Comparison of ENCODE assay signal across 13 cellular contexts in the genomic region with DNA sequence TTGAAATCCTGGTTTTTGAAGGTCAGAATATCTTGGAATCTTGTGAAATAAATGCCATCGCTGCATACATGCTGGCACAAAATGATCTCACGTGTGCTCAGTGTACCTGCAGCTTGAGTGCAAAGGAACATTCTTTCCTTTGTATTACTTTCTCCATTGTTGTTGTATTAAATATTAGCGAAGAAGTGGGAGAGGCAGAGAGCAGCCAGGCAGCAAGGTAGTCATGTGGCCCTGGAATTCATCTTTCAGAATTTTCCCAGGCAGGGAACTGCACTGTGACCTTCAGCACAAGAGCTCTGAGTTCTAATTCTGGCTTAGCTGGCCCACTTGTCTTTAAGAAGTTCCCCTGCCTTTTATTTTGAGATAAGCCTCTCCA.
DNase-seq lines count a peak whose midpoint lies in the region; ATAC-seq and TF ChIP-seq lines count a peak whose summit lies in the region.
"Had no signal": no experiment of that assay in that cellular context is flagged by ENCODE, and none has a peak within 500 bp of the region (broad histone marks: within the 10 kb centered on the region; RNA-seq: fewer than 3 reads in every experiment).

No MANE protein-coding gene starts in this region.

- peaks cover 29% of the 10 kb centered on the region for H3K4me1 ChIP-seq in iPS-20b (ENCODE audit: insufficient read depth, low read length)

- POLR2A ChIA-PET in WTC11 (lab: Charles Lee) = interaction anchor here (0.9 kb wide), 1 partner anchor 228 kb away, joined by 4 read pairs; the partner anchor contains the start of gene HIF1A

- no peak for DNase-seq in activated naive CD4-positive, alpha-beta T cell treated with anti-CD3 and anti-CD28 coated beads, Interleukin-2, amount 50 U/mL, for 72 hours (ENCODE audit: low spot score in 2 of 2)
- no peak for DNase-seq in activated naive CD4-positive, alpha-beta T cell treated with anti-CD3 and anti-CD28 coated beads, Interleukin-2, amount 50 U/mL, for 16 hours
- DNase-seq in WTC11 (ENCODE audit: low spot score) (no peak), NCI-H1048 (lab: John Stamatoyannopoulos, UW) (no peak)
- DNase-seq in activated CD8-positive, alpha-beta memory T cell treated with anti-CD3 and anti-CD28 coated beads, Interleukin-2, amount 50 U/mL, for 4 hours = no peak
- DNase-seq: activated CD4-positive, alpha-beta T cell treated with anti-CD3 and anti-CD28 coated beads for 48 hours; NCI-H2029 treated with DMSO at 0.1 percent for 48 hours; NCI-H82; spleen had no signal

- peak overlapping the region; percentile 44 for H3K4me3 Mint-ChIP-seq in WTC11
- H3K4me3 Mint-ChIP-seq in stimulated activated naive CD8-positive, alpha-beta T cell treated with anti-CD3 and anti-CD28 coated beads, Interleukin-15, Interleukin-2, amounts not matched to agents 100 ng/mL and 50 ng/mL, for 24 hours = no peak overlapping the region

- TF ChIP-seq CTCF in WTC11 (IDR thresholded peaks at IDR 0.05) = no peak

- CTCF ChIA-PET in WTC11 (lab: Charles Lee) = interaction anchor here (0.7 to 1.1 kb wide), 3 partner anchors 101 to 370 kb away, joined by 3 to 4 read pairs (median 3); no protein-coding TSS in a partner anchor

- H3K36me3 Mint-ChIP-seq in activated naive CD4-positive, alpha-beta T cell treated with anti-CD3 and anti-CD28 coated beads, Interleukin-2, amount 50 U/mL, for 72 hours = peaks cover 21 to 57% of the 10 kb centered on the region in 2 donors
- peaks cover 10% of the 10 kb centered on the region for H3K36me3 Mint-ChIP-seq in WTC11
- peaks cover 88% of the 10 kb centered on the region for H3K36me3 Mint-ChIP-seq in stimulated activated naive CD8-positive, alpha-beta T cell treated with anti-CD3 and anti-CD28 coated beads, Interleukin-15, Interleukin-2, amounts not matched to agents 100 ng/mL and 50 ng/mL, for 24 hours (ENCODE audit: low read depth)

- no peaks in the 10 kb centered on the region for H3K36me3 ChIP-seq in iPS-20b (ENCODE audit: insufficient read depth, low read depth, low read length)
- H3K36me3 ChIP-seq: suprapubic skin had no signal

- no peak for ATAC-seq in activated naive CD4-positive, alpha-beta T cell treated with anti-CD3 and anti-CD28 coated beads, Interleukin-2, amount 50 U/mL, for 72 hours
- ATAC-seq in WTC11 (no peak), GM18861 (IDR thresholded peaks at IDR 0.05; ENCODE audit: unreplicated experiment) (no peak)

- H3K4me1 Mint-ChIP-seq in WTC11 = peaks cover 63% of the 10 kb centered on the region
- H3K4me1 Mint-ChIP-seq in stimulated activated naive CD8-positive, alpha-beta T cell treated with anti-CD3 and anti-CD28 coated beads, Interleukin-15, Interleukin-2, amounts not matched to agents 100 ng/mL and 50 ng/mL, for 24 hours (ENCODE audit: low read depth) = peaks cover 82% of the 10 kb centered on the region

- peak overlapping the region; percentile 48; the same call in 1 of the 2 replicates for H3K4me3 ChIP-seq in iPS-20b (ENCODE audit: low read length)
- H3K4me3 ChIP-seq: spleen, suprapubic skin had no signal

- peak overlapping the region; percentile 22 for H3K27ac ChIP-seq in iPS-20b (ENCODE audit: low read length)
- H3K27ac ChIP-seq: suprapubic skin had no signal

- peaks cover 0 to 3% of the 10 kb centered on the region in 2 donors for H3K9me3 Mint-ChIP-seq in activated naive CD4-positive, alpha-beta T cell treated with anti-CD3 and anti-CD28 coated beads, Interleukin-2, amount 50 U/mL, for 72 hours
- H3K9me3 Mint-ChIP-seq in WTC11 = peaks cover 11% of the 10 kb centered on the region
- no peaks in the 10 kb centered on the region for H3K9me3 Mint-ChIP-seq in stimulated activated naive CD8-positive, alpha-beta T cell treated with anti-CD3 and anti-CD28 coated beads, Interleukin-15, Interleukin-2, amounts not matched to agents 100 ng/mL and 50 ng/mL, for 24 hours

- no peaks in the 10 kb centered on the region for H3K27me3 Mint-ChIP-seq in WTC11 (ENCODE audit: low read depth)
- no peaks in the 10 kb centered on the region for H3K27me3 Mint-ChIP-seq in stimulated activated naive CD8-positive, alpha-beta T cell treated with anti-CD3 and anti-CD28 coated beads, Interleukin-15, Interleukin-2, amounts not matched to agents 100 ng/mL and 50 ng/mL, for 24 hours

- peak overlapping the region; percentile 46 to 73 for H3K27ac Mint-ChIP-seq in activated naive CD4-positive, alpha-beta T cell treated with anti-CD3 and anti-CD28 coated beads, Interleukin-2, amount 50 U/mL, for 72 hours
- H3K27ac Mint-ChIP-seq in WTC11 = no peak overlapping the region
- peak overlapping the region; percentile 62 for H3K27ac Mint-ChIP-seq in stimulated activated naive CD8-positive, alpha-beta T cell treated with anti-CD3 and anti-CD28 coated beads, Interleukin-15, Interleukin-2, amounts not matched to agents 100 ng/mL and 50 ng/mL, for 24 hours

- H3K9ac ChIP-seq in iPS-20b (ENCODE audit: low read depth, low read length) = peak overlapping the region; percentile 74; the same call in 1 of the 2 replicates

- H3K27me3 ChIP-seq in iPS-20b (ENCODE audit: insufficient read depth, low read length) = no peaks in the 10 kb centered on the region; the same call in 1 of the 2 replicates
- H3K27me3 ChIP-seq: spleen, suprapubic skin had no signal

- H3K9me3 ChIP-seq in iPS-20b (ENCODE audit: insufficient read depth, low read depth, low read length) = no peaks in the 10 kb centered on the region
- H3K9me3 ChIP-seq: suprapubic skin had no signal

TF ChIP-seq in WTC11, 78 proteins besides CTCF, POLR2A, EP300 and RAD21:
- TF ChIP-seq ZNF423 (CRISPR knock-in tag; IDR thresholded peaks at IDR 0.05) (no peak), ZNF121 (CRISPR knock-in tag; IDR thresholded peaks at IDR 0.05) (no peak), FOXJ3 (CRISPR knock-in tag; IDR thresholded peaks at IDR 0.05; ENCODE audit: borderline replicate concordance) (no peak), NR1H2 (CRISPR knock-in tag; IDR thresholded peaks at IDR 0.05) (no peak)
- TF ChIP-seq, protein P1, sequence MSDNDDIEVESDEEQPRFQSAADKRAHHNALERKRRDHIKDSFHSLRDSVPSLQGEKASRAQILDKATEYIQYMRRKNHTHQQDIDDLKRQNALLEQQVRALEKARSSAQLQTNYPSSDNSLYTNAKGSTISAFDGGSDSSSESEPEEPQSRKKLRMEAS (CRISPR knock-in tag; IDR thresholded peaks at IDR 0.05) = no peak
